ENCODE assay signal across 9 cellular contexts in genomic region chr13:92573467-92574057, GRCh38.
A peak's percentile ranks its signal among the peaks of the same experiment; 100 is the strongest.
DNase-seq lines count a peak whose midpoint lies in the region; ATAC-seq, FAIRE-seq and TF ChIP-seq lines count a peak whose summit lies in the region.
"Had no signal": no experiment of that assay in that cellular context is flagged by ENCODE, and none has a peak within 500 bp of the region (broad histone marks: within the 10 kb centered on the region; RNA-seq: fewer than 3 reads in every experiment).

No MANE protein-coding gene starts in this region.

- no peak overlapping the region for H3K9ac ChIP-seq in astrocyte (ENCODE audit: low read length)

- intact Hi-C loops in mucosa of descending colon (cut with DNase I, micrococcal nuclease) = no loop called here

- H3K27ac ChIP-seq in astrocyte (ENCODE audit: low read depth, low read length) = no peak overlapping the region

- H3K4me1 ChIP-seq in astrocyte (ENCODE audit: insufficient read depth, low read length) (no peaks in the 10 kb centered on the region), mucosa of descending colon (ENCODE audit: low read depth) (no peaks in the 10 kb centered on the region)

- H4K20me1 ChIP-seq in astrocyte (ENCODE audit: insufficient read depth, low read length) = no peaks in the 10 kb centered on the region

- peak; percentile 64 for ATAC-seq in HG03565 (IDR thresholded peaks at IDR 0.05; ENCODE audit: unreplicated experiment)
- peak; percentile 28 for ATAC-seq in mucosa of descending colon
- no peak for ATAC-seq in HG03442 (IDR thresholded peaks at IDR 0.05; ENCODE audit: unreplicated experiment)

- H3K27ac Mint-ChIP-seq in astrocyte (ENCODE audit: unreplicated experiment) = peak overlapping the region; percentile 72
- no peak overlapping the region for H3K27ac Mint-ChIP-seq in activated CD4-positive, alpha-beta memory T cell treated with anti-CD3 and anti-CD28 coated beads, Interleukin-2, amount 10 ng/mL, durations not matched to agents 7 days and 5 days

- H2AFZ ChIP-seq in astrocyte (ENCODE audit: low read depth, low read length) = no peak overlapping the region

- no peak overlapping the region for H3K4me3 Mint-ChIP-seq in astrocyte (ENCODE audit: unreplicated experiment)
- H3K4me3 Mint-ChIP-seq in activated CD4-positive, alpha-beta memory T cell treated with anti-CD3 and anti-CD28 coated beads, Interleukin-2, amount 10 ng/mL, durations not matched to agents 7 days and 5 days = no peak overlapping the region

- H3K27me3 Mint-ChIP-seq in astrocyte (ENCODE audit: low read depth, unreplicated experiment) = no peaks in the 10 kb centered on the region
- H3K27me3 Mint-ChIP-seq in activated CD4-positive, alpha-beta memory T cell treated with anti-CD3 and anti-CD28 coated beads, Interleukin-2, amount 10 ng/mL, durations not matched to agents 7 days and 5 days = no peaks in the 10 kb centered on the region

- FAIRE-seq in astrocyte (lab: Jason Lieb, UNC) = no peak

- no peaks in the 10 kb centered on the region for H3K36me3 ChIP-seq in astrocyte (ENCODE audit: insufficient read depth, low read length)
- no peaks in the 10 kb centered on the region for H3K36me3 ChIP-seq in mucosa of descending colon (ENCODE audit: low read depth)

- no peak overlapping the region for H3K4me2 ChIP-seq in astrocyte (ENCODE audit: low read length)

- TF ChIP-seq CTCF in astrocyte (IDR thresholded peaks at IDR 0.05; ENCODE audit: insufficient read depth, low read depth, low read length) = peak; percentile 13
- TF ChIP-seq CTCF in mucosa of descending colon (IDR thresholded peaks at IDR 0.05) = no peak

- DNase-seq in ELF-1 (ENCODE audit: low read depth, low spot score) (peak; percentile 20), astrocyte (ENCODE audit: low read depth) (peak; percentile 10), mucosa of descending colon (no peak), Ammon's horn (ENCODE audit: low spot score) (no peak), SW480 (ENCODE audit: low spot score) (no peak)
- DNase-seq in activated CD4-positive, alpha-beta memory T cell treated with anti-CD3 and anti-CD28 coated beads, Interleukin-2, amount 10 ng/mL, durations not matched to agents 7 days and 5 days = no peak
- DNase-seq: activated CD4-positive, alpha-beta T cell treated with anti-CD3 and anti-CD28 coated beads for 4 hours had no signal

- H3K9me3 Mint-ChIP-seq in astrocyte (ENCODE audit: unreplicated experiment) = peaks cover 4% of the 10 kb centered on the region
- H3K9me3 Mint-ChIP-seq in activated CD4-positive, alpha-beta memory T cell treated with anti-CD3 and anti-CD28 coated beads, Interleukin-2, amount 10 ng/mL, durations not matched to agents 7 days and 5 days = peaks cover 2% of the 10 kb centered on the region

- H3K4me1 Mint-ChIP-seq in astrocyte (ENCODE audit: low read depth, unreplicated experiment) = peaks cover 5% of the 10 kb centered on the region
- H3K4me1 Mint-ChIP-seq in activated CD4-positive, alpha-beta memory T cell treated with anti-CD3 and anti-CD28 coated beads, Interleukin-2, amount 10 ng/mL, durations not matched to agents 7 days and 5 days = no peaks in the 10 kb centered on the region

- CTCF ChIA-PET in activated CD4-positive, alpha-beta memory T cell treated with anti-CD3 and anti-CD28 coated beads, Interleukin-2, amount 10 ng/mL, durations not matched to agents 7 days and 5 days (lab: Charles Lee) = no interaction called here

- no peaks in the 10 kb centered on the region for H3K36me3 Mint-ChIP-seq in astrocyte (ENCODE audit: low read depth, unreplicated experiment)
- no peaks in the 10 kb centered on the region for H3K36me3 Mint-ChIP-seq in activated CD4-positive, alpha-beta memory T cell treated with anti-CD3 and anti-CD28 coated beads, Interleukin-2, amount 10 ng/mL, durations not matched to agents 7 days and 5 days (ENCODE audit: low read depth)

- no peaks in the 10 kb centered on the region for H3K79me2 ChIP-seq in astrocyte (ENCODE audit: insufficient read depth, low read length)

- POLR2A ChIA-PET in activated CD4-positive, alpha-beta memory T cell treated with anti-CD3 and anti-CD28 coated beads, Interleukin-2, amount 10 ng/mL, durations not matched to agents 7 days and 5 days (lab: Charles Lee) = no interaction called here

- no peaks in the 10 kb centered on the region for H3K27me3 ChIP-seq in astrocyte (ENCODE audit: insufficient read depth, low read length)

- H3K4me3 ChIP-seq in astrocyte (ENCODE audit: insufficient read depth, low read depth, low read length) = no peak overlapping the region
- no peak overlapping the region for H3K4me3 ChIP-seq in mucosa of descending colon

- no peaks in the 10 kb centered on the region for H3K9me3 ChIP-seq in astrocyte (ENCODE audit: insufficient read depth, low read depth, low read length)
- H3K9me3 ChIP-seq in mucosa of descending colon = no peaks in the 10 kb centered on the region

Comparison
In these comparisons a context has a peak if more than half of its experiments do, and no peak if none do; other contexts are left out.
1. DNase-seq: peak in ELF-1 (single experiment) and astrocyte (single experiment); none in mucosa of descending colon (0 of 3), Ammon's horn (single experiment), activated CD4-positive, alpha-beta memory T cell treated with anti-CD3 and anti-CD28 coated beads, Interleukin-2, amount 10 ng/mL, durations not matched to agents 7 days and 5 days (single experiment) and SW480 (single experiment).